Comparison of ENCODE assay signal across 23 cellular contexts in the genomic region with DNA sequence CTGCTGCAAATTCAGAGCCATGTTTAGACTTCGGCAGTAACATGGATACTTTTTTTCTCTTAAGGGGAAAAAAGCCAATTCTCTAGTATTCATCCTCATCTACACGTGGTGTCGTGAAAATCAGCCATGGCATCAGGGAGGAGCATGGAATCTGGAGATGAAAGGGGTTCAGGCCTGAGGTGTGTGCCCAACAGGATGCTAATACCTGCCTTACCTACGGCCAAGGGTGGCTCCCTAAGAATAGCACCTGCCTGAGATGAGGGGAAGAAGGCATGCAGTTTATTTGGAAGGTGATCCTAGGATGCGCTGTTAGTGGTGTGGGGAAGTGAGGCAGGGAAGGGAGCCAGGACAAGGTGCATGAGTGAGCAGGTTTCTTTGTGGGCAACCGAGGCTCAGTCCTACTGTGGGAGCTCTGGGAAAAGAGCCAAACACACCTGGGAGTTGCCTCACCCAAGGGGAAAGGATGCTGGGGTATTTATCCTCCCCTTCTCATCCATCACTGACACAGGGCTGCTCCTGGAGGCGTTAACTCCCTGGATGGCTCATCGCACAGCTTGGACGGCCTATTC.
"Had no signal": no experiment of that assay in that cellular context is flagged by ENCODE, and none has a peak within 500 bp of the region (broad histone marks: within the 10 kb centered on the region; RNA-seq: fewer than 3 reads in every experiment).

No MANE protein-coding gene starts in this region.

- H3K36me3 Mint-ChIP-seq: naive B cell; stimulated activated effector memory CD8-positive, alpha-beta T cell treated with anti-CD3 and anti-CD28 coated beads, Interleukin-12 subunit alpha, Interleukin-12 subunit beta, amount 100 ng/mL, for 72 hours had no signal

- FAIRE-seq: colon, keratinocyte, pancreas had no signal

- H3K27me3 ChIP-seq: pancreas, testis, tibial nerve had no signal

- ATAC-seq: foreskin keratinocyte; pancreas; stimulated activated effector memory CD8-positive, alpha-beta T cell treated with anti-CD3 and anti-CD28 coated beads, Interleukin-12 subunit alpha, Interleukin-12 subunit beta, amount 100 ng/mL, for 72 hours; stimulated activated naive CD8-positive, alpha-beta T cell treated with anti-CD3 and anti-CD28 coated beads, Interleukin-15, Interleukin-2, amounts not matched to agents 100 U/mL and 50 U/mL, for 24 hours had no signal

- H3K4me1 ChIP-seq: esophagus squamous epithelium, foreskin keratinocyte, pancreas, testis, tibial nerve had no signal

- H3K4me2 ChIP-seq: smooth muscle cell had no signal

- H3K4me3 Mint-ChIP-seq: dendritic cell treated with granulocyte-macrophage colony-stimulating factor and Interleukin-4, amounts not matched to agents 40 ng/mL and 50 ng/mL, for 4 days; nephron; stimulated activated effector memory CD8-positive, alpha-beta T cell treated with anti-CD3 and anti-CD28 coated beads, Interleukin-12 subunit alpha, Interleukin-12 subunit beta, amount 100 ng/mL, for 72 hours had no signal

- H3K27ac Mint-ChIP-seq: dendritic cell treated with granulocyte-macrophage colony-stimulating factor and Interleukin-4, amounts not matched to agents 40 ng/mL and 50 ng/mL, for 4 days; nephron; progenitor cell of endocrine pancreas; stimulated activated effector memory CD8-positive, alpha-beta T cell treated with anti-CD3 and anti-CD28 coated beads, Interleukin-12 subunit alpha, Interleukin-12 subunit beta, amount 100 ng/mL, for 72 hours had no signal

- H3K4me3 ChIP-seq: esophagus squamous epithelium, heart left ventricle, lung, pancreas, smooth muscle cell, testis, tibial nerve had no signal

- H3K9me3 Mint-ChIP-seq: dendritic cell treated with granulocyte-macrophage colony-stimulating factor and Interleukin-4, amounts not matched to agents 40 ng/mL and 50 ng/mL, for 4 days; nephron; stimulated activated effector memory CD8-positive, alpha-beta T cell treated with anti-CD3 and anti-CD28 coated beads, Interleukin-12 subunit alpha, Interleukin-12 subunit beta, amount 100 ng/mL, for 72 hours had no signal

- H3K36me3 ChIP-seq: esophagus squamous epithelium, heart left ventricle, pancreas, tibial nerve had no signal

- DNase-seq: esophagus squamous epithelium; foreskin keratinocyte; hypothalamus; left ventricle myocardium superior; mesenchymal stem cell; naive B cell; occipital lobe; pancreas; right cardiac atrium; stimulated activated CD4-positive, alpha-beta T cell treated with anti-CD3 and anti-CD28 coated beads, Interleukin-2, amount 100 ng/mL, for 48 hours; stimulated activated CD8-positive, alpha-beta memory T cell treated with anti-CD3 and anti-CD28 coated beads, Interleukin-4, amount 100 ng/mL, for 48 hours; stimulated activated naive CD8-positive, alpha-beta T cell treated with anti-CD3 and anti-CD28 coated beads, Interleukin-15, Interleukin-2, amounts not matched to agents 100 U/mL and 50 U/mL, for 24 hours had no signal

- H3K9me3 ChIP-seq: esophagus squamous epithelium, heart left ventricle, pancreas, testis, tibial nerve had no signal

- H3K27ac ChIP-seq: esophagus squamous epithelium, foreskin keratinocyte, pancreas, testis, tibial nerve had no signal

- H3K4me1 Mint-ChIP-seq: naive B cell; stimulated activated effector memory CD8-positive, alpha-beta T cell treated with anti-CD3 and anti-CD28 coated beads, Interleukin-12 subunit alpha, Interleukin-12 subunit beta, amount 100 ng/mL, for 72 hours had no signal
